In genomic region chr3:184505479-184505878, GRCh38 we compare ENCODE assay signal across 14 cellular contexts. TPM values are rescaled to one million over a fixed set of nuclear protein-coding genes. Genes with fewer than 3 reads are reported as not detected.
DNase-seq lines count a peak whose midpoint lies in the region; ATAC-seq and TF ChIP-seq lines count a peak whose summit lies in the region.
"Had no signal": no experiment of that assay in that cellular context is flagged by ENCODE, and none has a peak within 500 bp of the region (broad histone marks: within the 10 kb centered on the region; RNA-seq: fewer than 3 reads in every experiment).

No MANE protein-coding gene starts in this region.

- no peak overlapping the region for H3K4me3 ChIP-seq in left lung
- H3K4me3 ChIP-seq: BLaER1 treated with 17β-estradiol and CSF1 and Interleukin-3, amounts not matched to agents 10 nM and 100 nM; HAP-1; PC-9; SJCRH30 had no signal

- no peak overlapping the region for H3K27ac ChIP-seq in left lung
- H3K27ac ChIP-seq: BLaER1 treated with 17β-estradiol and CSF1 and Interleukin-3, amounts not matched to agents 10 nM and 100 nM; PC-9; SJCRH30 had no signal

- intact Hi-C loops in left lung (cut with DNase I), result no loop called here

- DNase-seq in NCI-H1417 (lab: John Stamatoyannopoulos, UW), result peak; percentile 31 to 81 (median 74)
- DNase-seq in NCI-H1417 treated with DMSO at 0.1 percent for 48 hours (lab: John Stamatoyannopoulos, UW), result no peak
- peak; percentile 33 for DNase-seq in DMS79 (lab: John Stamatoyannopoulos, UW)
- DNase-seq in NCI-H524 (lab: John Stamatoyannopoulos, UW), result peak; percentile 94 to 98
- no peak for DNase-seq in left lung
- no peak for DNase-seq in Ammon's horn (ENCODE audit: low spot score)
- no peak for DNase-seq in effector CD4-positive, alpha-beta T cell
- DNase-seq: CD8-positive, alpha-beta memory T cell; NCI-H1436 treated with DMSO at 0.1 percent for 48 hours; NCI-H526 treated with DMSO at 0.1 percent for 48 hours; PC-9; SJCRH30 had no signal

- H3K9me3 ChIP-seq in left lung, result peaks cover 0 to 5% of the 10 kb centered on the region in 2 donors

- no peaks in the 10 kb centered on the region for H3K36me3 ChIP-seq in left lung
- H3K36me3 ChIP-seq: BLaER1 treated with 17β-estradiol and CSF1 and Interleukin-3, amounts not matched to agents 10 nM and 100 nM; HAP-1; SJCRH30 had no signal

- peaks cover 0 to 6% of the 10 kb centered on the region in 2 donors for H3K27me3 ChIP-seq in left lung
- H3K27me3 ChIP-seq: BLaER1 treated with 17β-estradiol and CSF1 and Interleukin-3, amounts not matched to agents 10 nM and 100 nM; SJCRH30 had no signal

- no peak for TF ChIP-seq CTCF in left lung (IDR thresholded peaks at IDR 0.05)

- no peaks in the 10 kb centered on the region for H3K4me1 ChIP-seq in left lung
- H3K4me1 ChIP-seq: HAP-1 had no signal

- ATAC-seq in left lung, result peak; percentile 80

RNA-seq across cellular contexts. Expression of gene EPHB3, which starts 56.1 kb away (rescaled TPM):
- 10 to 100 TPM in 1 of 2 donors, 1 to 10 TPM in 1; 8.1 to 23.7 TPM for total RNA-seq in left lung

Comparison
In these comparisons a context has a peak if more than half of its experiments do, and no peak if none do; other contexts are left out.
1. DNase-seq: peak in NCI-H1417 (3 of 3), DMS79 (single experiment) and NCI-H524 (2 of 2); none in NCI-H1417 treated with DMSO at 0.1 percent for 48 hours (single experiment), left lung (0 of 2), Ammon's horn (single experiment) and effector CD4-positive, alpha-beta T cell (single experiment).